Comparison of ENCODE assay signal across 23 cellular contexts in the genomic region with DNA sequence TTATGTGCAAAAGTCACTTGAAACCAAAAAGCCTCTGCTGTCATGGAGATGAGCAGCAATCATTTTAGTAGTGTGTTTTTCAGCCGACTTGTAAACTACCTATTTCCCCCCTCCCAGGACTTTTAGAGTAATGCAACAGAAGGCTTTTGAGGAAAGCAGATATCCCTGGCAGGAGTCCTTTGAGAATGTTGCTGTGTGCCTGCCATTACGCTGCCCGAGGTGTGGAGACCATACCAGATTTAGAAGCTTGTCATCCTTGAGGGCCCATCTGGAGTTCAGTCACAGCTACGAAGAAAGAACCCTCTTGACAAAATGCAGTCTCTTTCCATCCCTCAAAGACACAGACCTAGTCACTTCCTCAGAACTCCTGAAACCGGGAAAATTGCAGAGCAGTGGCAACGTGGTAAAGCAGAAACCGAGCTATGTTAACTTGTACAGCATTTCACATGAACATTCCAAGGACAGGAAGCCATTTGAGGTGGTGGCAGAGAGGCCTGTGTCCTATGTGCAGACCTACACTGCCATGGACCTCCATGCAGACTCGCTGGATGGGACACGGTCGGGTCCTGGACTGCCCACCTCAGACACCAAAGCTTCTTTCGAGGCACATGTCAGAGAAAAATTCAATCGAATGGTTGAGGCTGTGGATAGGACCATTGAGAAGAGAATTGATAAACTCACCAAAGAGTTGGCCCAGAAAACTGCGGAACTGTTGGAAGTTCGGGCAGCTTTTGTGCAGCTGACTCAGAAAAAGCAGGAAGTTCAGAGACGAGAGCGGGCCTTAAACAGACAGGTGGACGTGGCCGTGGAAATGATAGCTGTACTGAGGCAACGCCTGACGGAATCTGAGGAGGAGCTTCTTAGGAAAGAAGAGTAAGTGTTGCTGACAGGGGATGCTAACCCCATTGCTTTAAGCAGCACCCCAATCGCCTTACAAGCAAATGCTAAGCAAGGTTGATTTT. TPM values are rescaled to one million over a fixed set of nuclear protein-coding genes. Genes with fewer than 3 reads are reported as not detected.
"Had no signal": no experiment of that assay in that cellular context is flagged by ENCODE, and none has a peak within 500 bp of the region (broad histone marks: within the 10 kb centered on the region; RNA-seq: fewer than 3 reads in every experiment).

No MANE protein-coding gene starts in this region.

- H3K27ac ChIP-seq: hepatocyte, prostate gland, skin epidermis, testis had no signal

- ATAC-seq: activated CD8-positive, alpha-beta T cell treated with anti-CD3 and anti-CD28 coated beads for 36 hours; activated naive CD8-positive, alpha-beta T cell treated with anti-CD3 and anti-CD28 coated beads, Interleukin-2, amount 50 U/mL, for 24 hours; right cardiac atrium had no signal

- H3K9me3 Mint-ChIP-seq: activated CD4-positive, alpha-beta T cell treated with anti-CD3 and anti-CD28 coated beads, Interleukin-2, amount 10 ng/mL, durations not matched to agents 24 days and 14 days; activated CD8-positive, alpha-beta T cell treated with anti-CD3 and anti-CD28 coated beads for 36 hours; activated naive CD4-positive, alpha-beta T cell treated with anti-CD3 and anti-CD28 coated beads for 36 hours; activated naive CD8-positive, alpha-beta T cell treated with anti-CD3 and anti-CD28 coated beads, Interleukin-2, amount 50 U/mL, for 24 hours; dendritic cell treated with granulocyte-macrophage colony-stimulating factor and Interleukin-4, amounts not matched to agents 40 ng/mL and 50 ng/mL, for 4 days; mesothelial cell of epicardium; stimulated activated naive CD8-positive, alpha-beta T cell treated with anti-CD3 and anti-CD28 coated beads, Interleukin-15, Interleukin-2, amounts not matched to agents 100 ng/mL and 50 ng/mL, for 24 hours; type B pancreatic cell had no signal

- H3K36me3 Mint-ChIP-seq: mesothelial cell of epicardium, type B pancreatic cell had no signal

- DNase-seq: activated CD8-positive, alpha-beta T cell treated with anti-CD3 and anti-CD28 coated beads for 36 hours; activated naive CD4-positive, alpha-beta T cell treated with anti-CD3 and anti-CD28 coated beads for 36 hours; activated naive CD8-positive, alpha-beta T cell treated with anti-CD3 and anti-CD28 coated beads, Interleukin-2, amount 50 U/mL, for 24 hours; activated T-cell treated with anti-CD3 and anti-CD28 coated beads, Interleukin-2, amount 50 U/mL, for 1 hour; aorta; cerebellar nuclear complex; effector memory CD4-positive, alpha-beta T cell; islet precursor cell; nephron progenitor cell; right cardiac atrium; stimulated activated CD4-positive, alpha-beta T cell treated with anti-CD3 and anti-CD28 coated beads, Interleukin-15, amount 100 ng/mL, for 24 hours; stimulated activated CD4-positive, alpha-beta T cell treated with anti-CD3 and anti-CD28 coated beads, Interleukin-2, amount 100 ng/mL, for 48 hours; T1000; testis had no signal

- H3K4me3 Mint-ChIP-seq: activated CD4-positive, alpha-beta T cell treated with anti-CD3 and anti-CD28 coated beads, Interleukin-2, amount 10 ng/mL, durations not matched to agents 24 days and 14 days; activated CD8-positive, alpha-beta T cell treated with anti-CD3 and anti-CD28 coated beads for 36 hours; activated naive CD4-positive, alpha-beta T cell treated with anti-CD3 and anti-CD28 coated beads for 36 hours; activated naive CD8-positive, alpha-beta T cell treated with anti-CD3 and anti-CD28 coated beads, Interleukin-2, amount 50 U/mL, for 24 hours; dendritic cell treated with granulocyte-macrophage colony-stimulating factor and Interleukin-4, amounts not matched to agents 40 ng/mL and 50 ng/mL, for 4 days; mesothelial cell of epicardium had no signal

- H3K27ac Mint-ChIP-seq: activated CD4-positive, alpha-beta T cell treated with anti-CD3 and anti-CD28 coated beads, Interleukin-2, amount 10 ng/mL, durations not matched to agents 24 days and 14 days; activated CD8-positive, alpha-beta T cell treated with anti-CD3 and anti-CD28 coated beads for 36 hours; activated naive CD4-positive, alpha-beta T cell treated with anti-CD3 and anti-CD28 coated beads for 36 hours; activated naive CD8-positive, alpha-beta T cell treated with anti-CD3 and anti-CD28 coated beads, Interleukin-2, amount 50 U/mL, for 24 hours; dendritic cell treated with granulocyte-macrophage colony-stimulating factor and Interleukin-4, amounts not matched to agents 40 ng/mL and 50 ng/mL, for 4 days; mesothelial cell of epicardium; nephron progenitor cell; stimulated activated naive CD8-positive, alpha-beta T cell treated with anti-CD3 and anti-CD28 coated beads, Interleukin-15, Interleukin-2, amounts not matched to agents 100 ng/mL and 50 ng/mL, for 24 hours; type B pancreatic cell had no signal

RNA-seq across cellular contexts. Expression of a gene that starts 2.2 kb away (rescaled TPM):
- total RNA-seq: activated CD4-positive, alpha-beta T cell treated with anti-CD3 and anti-CD28 coated beads, Interleukin-2, amount 10 ng/mL, durations not matched to agents 24 days and 14 days; activated CD8-positive, alpha-beta T cell treated with anti-CD3 and anti-CD28 coated beads for 36 hours; mesothelial cell of epicardium; T-helper 1 cell treated with Interleukin-12 subunit alpha and Interleukin-12 subunit beta and Interleukin-4 antibody, amounts not matched to agents 30 ng/mL and 1 ng/mL, for 36 hours had no signal
